9 cellular contexts compared by ENCODE assay signal in the genomic region with DNA sequence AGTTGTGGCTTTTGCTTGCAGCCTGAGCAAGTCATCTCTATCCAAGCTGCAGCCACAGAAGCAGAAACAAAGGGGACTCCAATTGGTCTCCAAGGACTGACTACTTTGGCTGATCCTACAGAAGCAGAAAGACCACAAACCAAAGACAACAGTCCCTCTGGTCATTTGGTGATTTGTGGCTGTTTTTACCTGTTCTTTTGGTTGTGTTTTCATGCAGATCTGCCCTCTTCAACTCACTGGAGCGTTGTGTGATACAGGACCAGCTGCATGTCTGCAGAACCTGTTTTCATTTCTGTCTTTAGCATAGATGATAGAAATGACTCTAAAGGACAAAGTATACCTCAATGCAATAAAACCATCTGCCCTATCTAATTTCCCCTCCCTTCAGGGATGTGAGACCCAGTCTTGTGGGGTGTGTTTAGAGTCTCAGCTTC. TPM values are rescaled to one million over a fixed set of nuclear protein-coding genes. Genes with fewer than 3 reads are reported as not detected.
A peak's percentile ranks its signal among the peaks of the same experiment; 100 is the strongest.
DNase-seq lines count a peak whose midpoint lies in the region; ATAC-seq lines count a peak whose summit lies in the region.
"Had no signal": no experiment of that assay in that cellular context is flagged by ENCODE, and none has a peak within 500 bp of the region (broad histone marks: within the 10 kb centered on the region; RNA-seq: fewer than 3 reads in every experiment).

No MANE protein-coding gene starts in this region.

- peak overlapping the region; percentile 52 for H3K18ac ChIP-seq in neuronal stem cell (ENCODE audit: low read length)

- no peak overlapping the region for H3K23ac ChIP-seq in neuronal stem cell (ENCODE audit: low read depth, low read length, poor library complexity)

- no peak overlapping the region for H2AK5ac ChIP-seq in neuronal stem cell (ENCODE audit: low read depth, low read length)

- H3K4me2 ChIP-seq in neuronal stem cell (ENCODE audit: insufficient read depth, low read length, poor library complexity, severe bottlenecking), result no peak overlapping the region

- no peak overlapping the region for H2BK12ac ChIP-seq in neuronal stem cell (ENCODE audit: low read length)

- H2BK5ac ChIP-seq in neuronal stem cell (ENCODE audit: low read length), result no peak overlapping the region

- peak; percentile 67 for ATAC-seq in GM18873 (IDR thresholded peaks at IDR 0.05; ENCODE audit: low FRiP score, unreplicated experiment)
- ATAC-seq in GM21529 (IDR thresholded peaks at IDR 0.05; ENCODE audit: unreplicated experiment), result peak; percentile 70
- peak; percentile 62 for ATAC-seq in HG03139 (IDR thresholded peaks at IDR 0.05; ENCODE audit: unreplicated experiment)

- no peaks in the 10 kb centered on the region for H3K27me3 ChIP-seq in neuronal stem cell (ENCODE audit: control insufficient read depth in 3 of 3, insufficient read depth in 3 of 3, low read depth in 1 of 3, low read length in 3 of 3)

- no peak overlapping the region for H3K14ac ChIP-seq in neuronal stem cell (ENCODE audit: low read length)

- peaks cover 23 to 30% of the 10 kb centered on the region in 2 donors for H3K4me1 ChIP-seq in neuronal stem cell (ENCODE audit: control insufficient read depth in 2 of 2, insufficient read depth in 1 of 2, low read depth in 1 of 2, low read length in 2 of 2)

- H2BK15ac ChIP-seq in neuronal stem cell (ENCODE audit: low read length), result no peak overlapping the region

- no peak overlapping the region for H3K9ac ChIP-seq in neuronal stem cell (ENCODE audit: low read depth, low read length, poor library complexity)

- H4K8ac ChIP-seq in neuronal stem cell (ENCODE audit: low read depth, low read length), result no peak overlapping the region

- DNase-seq in neuronal stem cell (ENCODE audit: low spot score) (no peak), middle frontal gyrus (ENCODE audit: extremely low spot score, low spot score) (no peak), iPS-NIHi7 (ENCODE audit: extremely low spot score) (no peak), GF-D8 (lab: John Stamatoyannopoulos, UW) (no peak)
- DNase-seq in activated naive CD4-positive, alpha-beta T cell treated with anti-CD3 and anti-CD28 coated beads, Interleukin-2, amount 50 U/mL, for 16 hours, result no peak

- no peak overlapping the region for H3K4ac ChIP-seq in neuronal stem cell (ENCODE audit: low read length)

- H3K79me1 ChIP-seq in neuronal stem cell (ENCODE audit: low read depth, low read length), result no peaks in the 10 kb centered on the region

- H4K91ac ChIP-seq in neuronal stem cell (ENCODE audit: low read depth, low read length, poor library complexity), result no peak overlapping the region

- H3K27ac ChIP-seq in neuronal stem cell (replicated peaks; ENCODE audit: low read length), result no peak overlapping the region
- H3K27ac ChIP-seq: thoracic aorta had no signal

- no peaks in the 10 kb centered on the region for H3K36me3 ChIP-seq in neuronal stem cell (replicated peaks in 1 of 2; ENCODE audit: control insufficient read depth in 2 of 2, insufficient read depth in 2 of 2, low read length in 2 of 2)
- H3K36me3 ChIP-seq: thoracic aorta had no signal

- H3K9me3 ChIP-seq in neuronal stem cell (replicated peaks in 1 of 2; ENCODE audit: control insufficient read depth in 2 of 2, insufficient read depth in 1 of 2, low read depth in 1 of 2, low read length in 2 of 2), result no peaks in the 10 kb centered on the region
- H3K9me3 ChIP-seq: thoracic aorta had no signal

- no peak overlapping the region for H2BK120ac ChIP-seq in neuronal stem cell (ENCODE audit: low read depth, low read length)

- H3K4me3 ChIP-seq in neuronal stem cell (ENCODE audit: low read length in 2 of 2), result no peak overlapping the region
- H3K4me3 ChIP-seq: thoracic aorta had no signal

- WGBS in neuronal stem cell (ENCODE audit: extremely low coverage in 2 of 2, insufficient read length in 2 of 2, insufficient replicate concordance in 1 of 2), 2 donors, result no CpG with 5 or more reads among the region's 1 CpG

- no peak overlapping the region for H2AFZ ChIP-seq in neuronal stem cell (ENCODE audit: low read length)

RNA-seq across cellular contexts. Expression of a gene that starts 48.8 kb away (rescaled TPM):
- polyA plus RNA-seq in neuronal stem cell (2013, experiment 1 of 2), result under 0.01 TPM
- polyA plus RNA-seq in neuronal stem cell (2013, experiment 2 of 2), result 0.01 TPM
